Comparison of ENCODE assay signal across 8 cellular contexts in genomic region chr12:108732489-108732888, GRCh38. TPM values are rescaled to one million over a fixed set of nuclear protein-coding genes. Genes with fewer than 3 reads are reported as not detected.
DNase-seq lines count a peak whose midpoint lies in the region; ATAC-seq, FAIRE-seq and TF ChIP-seq lines count a peak whose summit lies in the region.

No MANE protein-coding gene starts in this region.

- peaks cover 3% of the 10 kb centered on the region for H3K36me3 Mint-ChIP-seq in T-helper 2 cell treated with Interferon-gamma antibody and Interleukin-4, amounts not matched to agents 5 μg/mL and 100 μg/mL, for 36 hours (ENCODE audit: low read depth)

- peak overlapping the region; percentile 100 for H3K27ac ChIP-seq in keratinocyte (ENCODE audit: control insufficient read depth, insufficient read depth, low read length)
- peak overlapping the region; percentile 94 for H3K27ac ChIP-seq in substantia nigra (ENCODE audit: low read depth, low read length, poor library complexity, severe bottlenecking)

- H3K4me3 ChIP-seq in adipocyte (ENCODE audit: low read length) (peak overlapping the region; percentile 88), keratinocyte (ENCODE audit: control insufficient read depth in 2 of 3, extremely low read depth in 1 of 3, insufficient read depth in 2 of 3, low read depth in 1 of 3, low read length in 3 of 3) (peak overlapping the region in 2 of 3 experiments; percentile 0 to 36)

- no peak for TF ChIP-seq CTCF in keratinocyte (optimal IDR thresholded peaks at IDR 0.05 in 1 of 3, IDR thresholded peaks at IDR 0.05 in 1 of 3, conservative IDR thresholded peaks at IDR 0.05 in 1 of 3; ENCODE audit: extremely low read depth in 1 of 3, insufficient read depth in 2 of 3, low read length in 3 of 3)

- peak overlapping the region; percentile 50 for H2AFZ ChIP-seq in keratinocyte (ENCODE audit: control insufficient read depth, low read length)

- peak overlapping the region; percentile 98 for H3K27ac Mint-ChIP-seq in T-helper 2 cell treated with Interferon-gamma antibody and Interleukin-4, amounts not matched to agents 5 μg/mL and 100 μg/mL, for 36 hours

- peaks cover 37% of the 10 kb centered on the region for H3K4me1 Mint-ChIP-seq in T-helper 2 cell treated with Interferon-gamma antibody and Interleukin-4, amounts not matched to agents 5 μg/mL and 100 μg/mL, for 36 hours (ENCODE audit: low read depth)

- ATAC-seq in GM18909 (IDR thresholded peaks at IDR 0.05; ENCODE audit: poor library complexity, unreplicated experiment) (no peak), GM18870 (IDR thresholded peaks at IDR 0.05; ENCODE audit: unreplicated experiment) (no peak)

- H3K9me3 ChIP-seq in adipocyte (ENCODE audit: control insufficient read depth, low read length) (no peaks in the 10 kb centered on the region), keratinocyte (ENCODE audit: control insufficient read depth, low read depth, low read length) (no peaks in the 10 kb centered on the region)

- peak overlapping the region; percentile 48 for H3K4me2 ChIP-seq in keratinocyte (ENCODE audit: control insufficient read depth, extremely low read depth, insufficient read depth, low read depth, low read length)

- H3K4me3 Mint-ChIP-seq in T-helper 2 cell treated with Interferon-gamma antibody and Interleukin-4, amounts not matched to agents 5 μg/mL and 100 μg/mL, for 36 hours, result peak overlapping the region; percentile 97

- H3K4me1 ChIP-seq in adipocyte (ENCODE audit: control insufficient read depth, insufficient read depth, low read length) (peaks cover 25% of the 10 kb centered on the region), keratinocyte (ENCODE audit: control insufficient read depth, extremely low read depth, insufficient read depth, low read length) (peaks cover 44% of the 10 kb centered on the region)

- H4K20me1 ChIP-seq in keratinocyte (ENCODE audit: control insufficient read depth, extremely low read depth, insufficient read depth, low read length), result peaks cover 5% of the 10 kb centered on the region

- H3K9ac ChIP-seq in adipocyte (ENCODE audit: low read length) (peak overlapping the region; percentile 82), keratinocyte (ENCODE audit: control insufficient read depth, extremely low read depth, insufficient read depth, low read length) (peak overlapping the region; percentile 98)

- H3K9me1 ChIP-seq in keratinocyte (ENCODE audit: control insufficient read depth, extremely low read depth, insufficient read depth, low read length), result no peaks in the 10 kb centered on the region

- FAIRE-seq in keratinocyte (lab: Jason Lieb, UNC), result no peak

- H3K79me2 ChIP-seq in keratinocyte (ENCODE audit: control insufficient read depth, insufficient read depth, low read length), result peaks cover 35% of the 10 kb centered on the region

- H3K27me3 ChIP-seq in adipocyte (replicated peaks; ENCODE audit: control insufficient read depth, insufficient read depth, low read length), result no peaks in the 10 kb centered on the region
- no peaks in the 10 kb centered on the region for H3K27me3 ChIP-seq in keratinocyte (ENCODE audit: control insufficient read depth, extremely low read depth, insufficient read depth, low read length)

- H3K36me3 ChIP-seq in adipocyte (ENCODE audit: control insufficient read depth, insufficient read depth, low read length, severe bottlenecking) (no peaks in the 10 kb centered on the region), keratinocyte (ENCODE audit: control insufficient read depth in 2 of 2, extremely low read depth in 1 of 2, insufficient read depth in 2 of 2, low read length in 2 of 2) (no peaks in the 10 kb centered on the region)

- DNase-seq in T-helper 2 cell treated with Interferon-gamma antibody and Interleukin-4, amounts not matched to agents 5 μg/mL and 100 μg/mL, for 36 hours (ENCODE audit: low spot score), result no peak
- DNase-seq in T-helper 2 cell (no peak), adipocyte (ENCODE audit: low read depth) (no peak), keratinocyte (ENCODE audit: low read depth, low spot score) (no peak), substantia nigra (lab: John Stamatoyannopoulos, UW) (no peak), epidermal melanocyte (ENCODE audit: insufficient read length, low spot score) (no peak)

- dilution Hi-C loops in keratinocyte (cut with MboI; ENCODE audit: extremely low pct_ligation_motif_present, low sequenced_read_pairs), result no loop called here

- no peaks in the 10 kb centered on the region for H3K27me3 Mint-ChIP-seq in T-helper 2 cell treated with Interferon-gamma antibody and Interleukin-4, amounts not matched to agents 5 μg/mL and 100 μg/mL, for 36 hours (ENCODE audit: low read depth)

- no peaks in the 10 kb centered on the region for H3K9me3 Mint-ChIP-seq in T-helper 2 cell treated with Interferon-gamma antibody and Interleukin-4, amounts not matched to agents 5 μg/mL and 100 μg/mL, for 36 hours

RNA-seq across cellular contexts. Expression of gene CORO1C, which starts 1.2 kb away (rescaled TPM):
- polyA plus RNA-seq in keratinocyte, result 230 to 283 TPM (median 268 TPM) in 3 replicates
- polyA plus RNA-seq in keratinocyte (2011; ENCODE audit: low read depth), result 278 TPM
- 207 and 228 TPM in 2 replicates for polyA plus RNA-seq in keratinocyte (2011; cell fraction: cytosol; rRNA removed)
- 238 and 270 TPM in 2 replicates for polyA plus RNA-seq in keratinocyte (2011; cell fraction: nucleus; rRNA removed)
- polyA plus RNA-seq in keratinocyte (2012; ENCODE audit: low replicate concordance), result 126 and 172 TPM in 2 replicates
- polyA minus RNA-seq in keratinocyte, result 432 to 917 TPM (median 616 TPM) in 3 replicates
- polyA minus RNA-seq in keratinocyte (2011; cell fraction: cytosol; rRNA and poly(A)+ RNA removed), result 300 TPM
- 187 and 466 TPM in 2 replicates for polyA minus RNA-seq in keratinocyte (2011; cell fraction: nucleus; rRNA and poly(A)+ RNA removed)
